10 cellular contexts compared by ENCODE assay signal in the genomic region with DNA sequence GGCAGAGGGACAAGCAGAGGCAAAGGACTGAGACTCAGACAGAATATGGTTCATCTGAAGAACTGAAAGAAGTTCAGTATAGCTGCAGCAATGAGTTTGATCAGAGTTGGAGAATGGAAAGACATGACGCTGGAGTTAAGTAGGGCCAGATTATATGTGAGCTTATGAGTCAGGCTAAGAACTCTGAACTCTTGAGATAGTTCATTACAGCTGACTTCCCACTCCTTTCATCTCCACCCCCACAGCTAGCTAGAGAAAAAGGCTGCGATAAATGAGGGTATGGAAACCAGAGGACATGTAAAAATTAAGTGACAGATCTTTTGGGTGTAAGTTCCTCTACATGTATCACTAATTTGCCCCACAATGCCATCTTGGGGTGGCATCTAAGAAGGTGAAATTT. TPM values are rescaled to one million over a fixed set of nuclear protein-coding genes. Genes with fewer than 3 reads are reported as not detected.
DNase-seq lines count a peak whose midpoint lies in the region; ATAC-seq and TF ChIP-seq lines count a peak whose summit lies in the region.
"Had no signal": no experiment of that assay in that cellular context is flagged by ENCODE, and none has a peak within 500 bp of the region (broad histone marks: within the 10 kb centered on the region; RNA-seq: fewer than 3 reads in every experiment).

No MANE protein-coding gene starts in this region.

- no peaks in the 10 kb centered on the region for H3K27me3 ChIP-seq in foreskin keratinocyte
- H3K27me3 ChIP-seq: SJSA1 had no signal

- intact Hi-C loops in Right ventricle myocardium superior (cut with DNase I): no loop called here

- no peak for TF ChIP-seq POLR2A in NB4 (IDR thresholded peaks at IDR 0.05; ENCODE audit: extremely low read depth, insufficient read length)

- TF ChIP-seq CTCF in NB4 (IDR thresholded peaks at IDR 0.05; ENCODE audit: low read depth, low read length): no peak
- TF ChIP-seq CTCF in foreskin keratinocyte (conservative IDR thresholded peaks at IDR 0.05): peak; percentile 25

- ATAC-seq in foreskin keratinocyte: no peak
- ATAC-seq in HG03520 (IDR thresholded peaks at IDR 0.05; ENCODE audit: unreplicated experiment): no peak
- ATAC-seq in Right ventricle myocardium superior (ENCODE audit: poor library complexity): no peak

- H3K4me3 ChIP-seq in NB4 (ENCODE audit: low read depth, low read length): no peak overlapping the region
- H3K4me3 ChIP-seq: SJSA1 had no signal

- DNase-seq in NB4 (ENCODE audit: low read depth): peak; percentile 27
- peak; percentile 22 for DNase-seq in activated T-cell treated with anti-CD3 and anti-CD28 coated beads for 48 hours (ENCODE audit: low read depth)
- DNase-seq in foreskin keratinocyte: no peak
- DNase-seq in stimulated activated CD8-positive, alpha-beta memory T cell treated with anti-CD3 and anti-CD28 coated beads, Interleukin-4, amount 100 ng/mL, for 48 hours: peak; percentile 42
- DNase-seq in SHP77 treated with DMSO at 0.1 percent for 48 hours (lab: John Stamatoyannopoulos, UW): no peak
- no peak for DNase-seq in Right ventricle myocardium superior
- DNase-seq: NCI-H2107, occipital lobe had no signal

- H3K27ac ChIP-seq in foreskin keratinocyte: no peak overlapping the region
- H3K27ac ChIP-seq: SJSA1 had no signal

- no peaks in the 10 kb centered on the region for H3K4me1 ChIP-seq in foreskin keratinocyte
- H3K4me1 ChIP-seq: SJSA1 had no signal

RNA-seq across cellular contexts. Expression of gene PYM1, which starts 28.7 kb away (rescaled TPM):
- total RNA-seq in foreskin keratinocyte (42.0 and 44.5 TPM in 2 replicates), Right ventricle myocardium superior (14.3 TPM)
- 51.3 and 55.4 TPM in 2 replicates for polyA plus RNA-seq in foreskin keratinocyte

RNA-seq across cellular contexts. Expression of gene DGKA, which starts 31.9 kb away (rescaled TPM):
- total RNA-seq in foreskin keratinocyte: 252 and 284 TPM in 2 replicates
- 214 and 218 TPM in 2 replicates for polyA plus RNA-seq in foreskin keratinocyte
- 9.5 TPM for total RNA-seq in Right ventricle myocardium superior

RNA-seq across cellular contexts. Expression of gene MMP19, which starts 56.3 kb away (rescaled TPM):
- 5.2 and 6.3 TPM in 2 replicates for total RNA-seq in foreskin keratinocyte
- 4.9 and 5.9 TPM in 2 replicates for polyA plus RNA-seq in foreskin keratinocyte
- 3.4 TPM for total RNA-seq in Right ventricle myocardium superior
- total RNA-seq: occipital lobe had no signal

Comparison
In these comparisons a context has a peak if more than half of its experiments do, and no peak if none do; other contexts are left out.
1. DNase-seq: peak in NB4 (single experiment), activated T-cell treated with anti-CD3 and anti-CD28 coated beads for 48 hours (single experiment) and stimulated activated CD8-positive, alpha-beta memory T cell treated with anti-CD3 and anti-CD28 coated beads, Interleukin-4, amount 100 ng/mL, for 48 hours (single experiment); none in foreskin keratinocyte (0 of 2), SHP77 treated with DMSO at 0.1 percent for 48 hours (single experiment) and Right ventricle myocardium superior (single experiment).
2. RNA of gene DGKA, which starts 31.9 kb away (total RNA-seq): 252 to 284 TPM in foreskin keratinocyte; 9.5 TPM in Right ventricle myocardium superior (single experiment); every median in the first group is over 10 times any median in the second.